1 cellular context compared by ENCODE assay signal in the genomic region with DNA sequence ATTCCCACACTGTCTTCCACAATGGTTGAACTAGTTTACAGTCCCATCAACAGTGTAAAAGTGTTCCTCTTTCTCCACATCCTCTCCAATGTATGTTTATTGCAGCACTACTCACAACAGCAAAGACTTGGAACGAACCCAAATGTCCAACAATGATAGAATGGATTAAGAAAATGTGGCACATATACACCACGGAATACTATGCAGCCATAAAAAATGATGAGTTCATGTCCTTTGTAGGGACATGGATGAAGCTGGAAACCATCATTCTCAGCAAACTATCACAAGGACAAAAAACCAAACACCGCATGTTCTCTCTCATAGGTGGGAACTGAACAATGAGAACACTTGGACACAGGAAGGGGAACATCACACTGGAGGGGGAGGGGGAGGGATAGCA. TPM values are rescaled to one million over a fixed set of nuclear protein-coding genes. Genes with fewer than 3 reads are reported as not detected.
"Had no signal": no experiment of that assay in that cellular context is flagged by ENCODE, and none has a peak within 500 bp of the region (broad histone marks: within the 10 kb centered on the region; RNA-seq: fewer than 3 reads in every experiment).

No MANE protein-coding gene starts in this region.

RNA-seq across cellular contexts. Expression of gene SARDH, which starts 28.1 kb away (rescaled TPM):
- total RNA-seq: MCF 10A had no signal
